11 cellular contexts compared by ENCODE assay signal in genomic region chr3:153399636-153400035, GRCh38.
DNase-seq lines count a peak whose midpoint lies in the region; ATAC-seq and TF ChIP-seq lines count a peak whose summit lies in the region.
"Had no signal": no experiment of that assay in that cellular context is flagged by ENCODE, and none has a peak within 500 bp of the region (broad histone marks: within the 10 kb centered on the region; RNA-seq: fewer than 3 reads in every experiment).

No MANE protein-coding gene starts in this region.

- peak overlapping the region; percentile 54 for H3K4me2 ChIP-seq in SK-N-SH

- H3K4me3 ChIP-seq in AG04450 (ENCODE audit: low read depth, low read length) (peak overlapping the region; percentile 11), SK-N-SH (ENCODE audit: low read depth in 2 of 2, low read length in 1 of 2) (peak overlapping the region; percentile 12 to 22; a peak in 2 of 4 replicates)
- H3K4me3 ChIP-seq: lung had no signal

- no peaks in the 10 kb centered on the region for H3K9me3 ChIP-seq in AG04450 (ENCODE audit: control insufficient read depth, insufficient read depth, low read length)
- no peaks in the 10 kb centered on the region for H3K9me3 ChIP-seq in SK-N-SH

- H3K27ac ChIP-seq in AG04450 (ENCODE audit: low read depth, low read length) (no peak overlapping the region), SK-N-SH (ENCODE audit: low read depth in 2 of 2, low read length in 1 of 2) (peak overlapping the region in 1 of 2 experiments; percentile 8; a peak in 1 of 4 replicates)

- no peaks in the 10 kb centered on the region for H3K79me2 ChIP-seq in SK-N-SH (ENCODE audit: insufficient read depth)

- H3F3A ChIP-seq in SK-N-SH (replicated peaks; ENCODE audit: insufficient read depth), result peaks cover under 1% of the 10 kb centered on the region

- no peak for TF ChIP-seq CTCF in AG04450 (IDR thresholded peaks at IDR 0.05; ENCODE audit: low read depth, low read length)
- no peak for TF ChIP-seq CTCF in SK-N-SH (IDR thresholded peaks at IDR 0.05)

- TF ChIP-seq EP300 in SK-N-SH (IDR thresholded peaks at IDR 0.05; ENCODE audit: borderline replicate concordance in 1 of 2, low read depth in 1 of 2, low read length in 1 of 2), result no peak

- H3K9ac ChIP-seq in SK-N-SH, result peak overlapping the region; percentile 17; the same call in 1 of the 2 replicates

- no peaks in the 10 kb centered on the region for H3K36me3 ChIP-seq in SK-N-SH (replicated peaks in 1 of 2; ENCODE audit: control insufficient read depth in 1 of 2, insufficient read depth in 2 of 2, low read length in 1 of 2)

- TF ChIP-seq RAD21 in SK-N-SH (IDR thresholded peaks at IDR 0.05; ENCODE audit: low read length), result no peak

- POLR2A ChIA-PET in AG04450 (lab: Yijun Ruan, JAX), result no interaction called here
- POLR2A ChIA-PET in SK-N-SH (lab: Yijun Ruan, JAX), result no interaction called here

- H3K27me3 ChIP-seq in AG04450 (ENCODE audit: control insufficient read depth, insufficient read depth, low read length) (no peaks in the 10 kb centered on the region), SK-N-SH (ENCODE audit: insufficient read depth) (no peaks in the 10 kb centered on the region)

- H3K9me2 ChIP-seq in SK-N-SH, result no peaks in the 10 kb centered on the region

- no peaks in the 10 kb centered on the region for H4K20me1 ChIP-seq in SK-N-SH (ENCODE audit: insufficient read depth)

- DNase-seq in AG04450 (ENCODE audit: low read depth, low spot score) (no peak), SK-N-SH (no peak), NCI-H2171 (lab: John Stamatoyannopoulos, UW) (no peak), cardiac septum (ENCODE audit: low spot score) (no peak), KG1 (lab: John Stamatoyannopoulos, UW) (no peak), dermis blood vessel endothelial cell (no peak)
- DNase-seq: H9, NCI-H748 treated with DMSO at 0.1 percent for 48 hours had no signal

- ATAC-seq in GM19324 (IDR thresholded peaks at IDR 0.05; ENCODE audit: low FRiP score, unreplicated experiment) (peak; percentile 50), HG02973 (IDR thresholded peaks at IDR 0.05; ENCODE audit: unreplicated experiment) (peak; percentile 80)

- H3K4me1 ChIP-seq in SK-N-SH (ENCODE audit: control insufficient read depth in 1 of 2, insufficient read depth in 2 of 2, low read depth in 1 of 2, low read length in 1 of 2), result no peaks in the 10 kb centered on the region

- peak overlapping the region; percentile 77 for H2AFZ ChIP-seq in SK-N-SH (ENCODE audit: low read depth)

- CTCF ChIA-PET in AG04450 (lab: Charles Lee), result no interaction called here
- CTCF ChIA-PET in SK-N-SH (lab: Yijun Ruan, JAX), result no interaction called here

- intact Hi-C loops in cardiac septum (cut with DNase I), result no loop called here

TF ChIP-seq in SK-N-SH, 30 proteins besides CTCF, POLR2A, EP300 and RAD21:
- no peak for TF ChIP-seq TEAD4 (IDR thresholded peaks at IDR 0.05; ENCODE audit: borderline replicate concordance, insufficient read depth)
